8 cellular contexts compared by ENCODE assay signal in the genomic region with DNA sequence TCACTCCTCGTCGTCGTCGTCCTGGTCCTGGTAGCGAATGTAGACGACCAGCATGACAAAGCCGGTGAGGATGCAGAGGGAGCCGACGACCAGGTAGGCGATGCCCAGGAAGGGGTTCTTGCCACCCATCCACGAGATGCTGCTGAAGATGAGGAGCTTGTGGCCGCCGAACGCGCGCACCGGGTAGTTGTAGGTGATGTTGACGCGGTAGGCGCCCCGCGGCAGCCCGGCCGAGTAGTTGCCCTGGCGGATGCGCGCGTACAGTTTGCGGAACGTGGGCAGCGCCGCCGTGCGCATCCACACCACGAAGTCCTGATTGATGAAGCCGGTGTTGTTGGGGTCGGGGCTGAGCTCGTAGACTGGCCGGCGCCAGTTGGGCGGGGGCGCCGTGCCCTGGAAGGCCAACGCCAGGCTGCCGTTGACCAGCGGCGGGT. TPM values are rescaled to one million over a fixed set of nuclear protein-coding genes. Genes with fewer than 3 reads are reported as not detected.
DNase-seq lines count a peak whose midpoint lies in the region; ATAC-seq and TF ChIP-seq lines count a peak whose summit lies in the region.

No MANE protein-coding gene starts in this region.

- H3K4me3 Mint-ChIP-seq in brain (peak overlapping the region in 4 of 5 experiments; percentile 61 to 78 (median 69)), memory B cell (peak overlapping the region; percentile 75)

- H3K4me1 Mint-ChIP-seq in brain, result peaks cover 3% of the 10 kb centered on the region
- peaks cover 6% of the 10 kb centered on the region for H3K4me1 Mint-ChIP-seq in memory B cell

- H3K9me3 Mint-ChIP-seq in brain, result peaks cover 0 to 19% (median 4%) of the 10 kb centered on the region in 5 experiments
- no peaks in the 10 kb centered on the region for H3K9me3 Mint-ChIP-seq in memory B cell

- no peak for ATAC-seq in memory B cell (ENCODE audit: low read depth)

- no peak overlapping the region for H3K27ac Mint-ChIP-seq in brain
- no peak overlapping the region for H3K27ac Mint-ChIP-seq in memory B cell

- H3K36me3 Mint-ChIP-seq in brain (peaks cover 3% of the 10 kb centered on the region), memory B cell (no peaks in the 10 kb centered on the region)

- TF ChIP-seq CTCF in brain (conservative IDR thresholded peaks at IDR 0.05), result no peak

- DNase-seq in NCI-H510A treated with DMSO at 0.1 percent for 48 hours (lab: John Stamatoyannopoulos, UW), result peak; percentile 47
- no peak for DNase-seq in NCI-H510A (lab: John Stamatoyannopoulos, UW)
- peak in 1 of 2 donors; percentile 12 for DNase-seq in memory B cell (ENCODE audit: low spot score in 2 of 2)
- peak in 4 of 6 experiments; percentile 33 to 82 (median 48) for DNase-seq in stimulated activated naive CD4-positive, alpha-beta T cell (lab: John Stamatoyannopoulos, UW)
- DNase-seq in Kasumi-1 (lab: John Stamatoyannopoulos, UW), result no peak
- no peak for DNase-seq in cerebellar cortex (ENCODE audit: low spot score)
- DNase-seq in NCI-H128 (lab: John Stamatoyannopoulos, UW; ENCODE audit: unreplicated experiment), result no peak

- H3K27me3 Mint-ChIP-seq in brain (peaks cover 90% of the 10 kb centered on the region), memory B cell (peaks cover 26% of the 10 kb centered on the region)

RNA-seq across cellular contexts. Expression of a gene that starts 1.0 kb away (rescaled TPM):
- 7.1 TPM for polyA plus RNA-seq in brain (ENCODE audit: insufficient read depth, low read depth, low replicate concordance)

RNA-seq across cellular contexts. Expression of a gene that starts 41.3 kb away (rescaled TPM):
- polyA plus RNA-seq in brain (ENCODE audit: insufficient read depth, low read depth, low replicate concordance), result 8.7 TPM

Comparison
In these comparisons a context has a peak if more than half of its experiments do, and no peak if none do; other contexts are left out.
1. DNase-seq: peak in NCI-H510A treated with DMSO at 0.1 percent for 48 hours (single experiment) and stimulated activated naive CD4-positive, alpha-beta T cell (4 of 6); none in NCI-H510A (single experiment), Kasumi-1 (0 of 2), cerebellar cortex (single experiment) and NCI-H128 (single experiment).